8 cellular contexts compared by ENCODE assay signal in genomic region chr7:2709553-2710165, GRCh38. TPM values are rescaled to one million over a fixed set of nuclear protein-coding genes. Genes with fewer than 3 reads are reported as not detected.
DNase-seq lines count a peak whose midpoint lies in the region; ATAC-seq and TF ChIP-seq lines count a peak whose summit lies in the region.

No MANE protein-coding gene starts in this region.

- ATAC-seq in HG02884 (IDR thresholded peaks at IDR 0.05; ENCODE audit: unreplicated experiment) (peak; percentile 78), natural killer cell (peak; percentile 79 to 87 (median 81))

- no peaks in the 10 kb centered on the region for H3K9me3 Mint-ChIP-seq in natural killer cell

- H3K4me3 ChIP-seq in epithelial cell of esophagus (ENCODE audit: low read length), result no peak overlapping the region

- H3K4me3 Mint-ChIP-seq in natural killer cell, result peak overlapping the region; percentile 45

- DNase-seq in SKM-1 treated with dmso at 0.1 percent for 144 hours (lab: John Stamatoyannopoulos, UW; ENCODE audit: unreplicated experiment) (peak; percentile 36), SKM-1 (lab: John Stamatoyannopoulos, UW; ENCODE audit: unreplicated experiment) (no peak), NCI-H460 (ENCODE audit: extremely low read depth, low read depth) (peak; percentile 54), epithelial cell of esophagus (ENCODE audit: low read depth) (peak; percentile 70), natural killer cell (peak; percentile 71)
- DNase-seq in activated CD8-positive, alpha-beta memory T cell treated with anti-CD3 and anti-CD28 coated beads, Interleukin-2, amount 50 U/mL, for 4 hours, result peak; percentile 80
- peak; percentile 56 to 83 (median 65) for DNase-seq in stimulated activated naive CD4-positive, alpha-beta T cell (lab: John Stamatoyannopoulos, UW)

- H3K27me3 Mint-ChIP-seq in natural killer cell (ENCODE audit: low read depth in 2 of 2), result peaks cover 51 to 72% of the 10 kb centered on the region in 2 donors

- no peaks in the 10 kb centered on the region for H3K36me3 Mint-ChIP-seq in natural killer cell

- intact Hi-C loops in natural killer cell (cut with micrococcal nuclease), result loop anchor here (1.0 to 5.0 kb wide), 2 partner anchors 37 to 232 kb away; no protein-coding TSS in a partner anchor

- no peak overlapping the region for H3K27ac Mint-ChIP-seq in natural killer cell

- TF ChIP-seq CTCF in epithelial cell of esophagus (IDR thresholded peaks at IDR 0.05; ENCODE audit: insufficient read depth, low read depth, low read length, missing control alignments) (peak; percentile 89), natural killer cell (IDR thresholded peaks at IDR 0.05) (peak; percentile 92)

- H3K4me1 Mint-ChIP-seq in natural killer cell, result peaks cover 22 to 25% of the 10 kb centered on the region in 2 donors

RNA-seq across cellular contexts. Expression of gene AMZ1, which starts 21.7 kb away (rescaled TPM):
- total RNA-seq in NCI-H460 (2014; rRNA removed; shearing (Covaris generic)), result 0.12 TPM in 1 of 2 replicates, not detected in the other
- polyA plus RNA-seq in NCI-H460 (2014; cell fraction: nucleus; rRNA removed), result 4.1 TPM in 1 of 2 replicates, not detected in the other
- 1 to 10 TPM in 1 of 3 donors, under 1 TPM in 2; 0.07 to 1.2 (median 0.27) TPM for total RNA-seq in natural killer cell
